ENCODE assay signal across 8 cellular contexts in the genomic region with DNA sequence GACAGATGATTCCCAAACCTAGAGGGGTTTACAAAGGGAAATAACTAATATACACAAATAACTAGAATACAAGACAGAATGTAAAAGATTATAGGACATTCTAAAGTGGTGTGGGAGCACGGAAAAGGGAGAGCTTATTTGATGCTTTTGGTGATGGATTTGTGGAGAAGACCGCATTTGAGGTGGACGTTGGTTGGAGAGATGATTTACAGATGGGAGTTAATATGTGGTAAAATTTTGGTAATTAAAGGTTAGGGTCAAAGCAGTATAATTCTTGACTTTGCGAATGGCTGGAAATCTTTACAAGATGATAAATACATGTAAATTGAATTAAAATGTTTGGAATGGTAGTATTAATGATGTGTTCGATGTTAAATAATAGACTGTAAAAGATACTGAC. TPM values are rescaled to one million over a fixed set of nuclear protein-coding genes. Genes with fewer than 3 reads are reported as not detected.
DNase-seq lines count a peak whose midpoint lies in the region; ATAC-seq and TF ChIP-seq lines count a peak whose summit lies in the region.

No MANE protein-coding gene starts in this region.

- TF ChIP-seq CTCF in GM12864 (IDR thresholded peaks at IDR 0.05; ENCODE audit: low read depth, low read length, missing control alignments) (no peak), OCI-LY1 (IDR thresholded peaks at IDR 0.05; ENCODE audit: low read length) (no peak), endodermal cell (conservative IDR thresholded peaks at IDR 0.05) (no peak)

- H3F3A ChIP-seq in OCI-LY1 (ENCODE audit: insufficient read depth, low read length): peaks cover 10% of the 10 kb centered on the region

- 55 to 56% methylated on average over 5 of the region's 5 CpGs for WGBS in endodermal cell (ENCODE audit: insufficient coverage in 1 of 2, insufficient read length in 1 of 2), 2 experiments

- H3K27me3 ChIP-seq in OCI-LY1 (ENCODE audit: insufficient read depth, low read length) (no peaks in the 10 kb centered on the region), endodermal cell (ENCODE audit: control insufficient read depth, insufficient read depth, low read length, poor library complexity, severe bottlenecking) (no peaks in the 10 kb centered on the region), neuron (ENCODE audit: insufficient read depth, low read length) (no peaks in the 10 kb centered on the region)

- no peaks in the 10 kb centered on the region for H3K9me2 ChIP-seq in OCI-LY1 (ENCODE audit: low read depth, low read length)

- H3K27ac Mint-ChIP-seq in endodermal cell: no peak overlapping the region

- no peak for ATAC-seq in HG02884 (IDR thresholded peaks at IDR 0.05; ENCODE audit: unreplicated experiment)

- H3K9me3 ChIP-seq in OCI-LY1 (ENCODE audit: low read length) (no peaks in the 10 kb centered on the region), endodermal cell (ENCODE audit: control insufficient read depth, low read length) (no peaks in the 10 kb centered on the region), neuron (ENCODE audit: low read length) (no peaks in the 10 kb centered on the region)

- peak overlapping the region; percentile 92 for H3K27ac ChIP-seq in OCI-LY1 (ENCODE audit: low read depth, low read length, poor library complexity, severe bottlenecking)
- H3K27ac ChIP-seq in endodermal cell (ENCODE audit: low read depth, low read length): no peak overlapping the region

- peak overlapping the region; percentile 87 for H3K4me3 Mint-ChIP-seq in endodermal cell

- H3K9ac ChIP-seq in OCI-LY1 (ENCODE audit: low read length) (peak overlapping the region; percentile 80), endodermal cell (ENCODE audit: extremely low read depth, low read length, poor library complexity, severe bottlenecking) (peak overlapping the region; percentile 97)

- no peaks in the 10 kb centered on the region for H3K9me3 Mint-ChIP-seq in endodermal cell

- H4K20me1 ChIP-seq in OCI-LY1 (ENCODE audit: insufficient read depth, low read length): no peaks in the 10 kb centered on the region

- H3K79me2 ChIP-seq in OCI-LY1 (ENCODE audit: insufficient read depth, low read length): peaks cover 57% of the 10 kb centered on the region

- no peaks in the 10 kb centered on the region for H3K27me3 Mint-ChIP-seq in endodermal cell (ENCODE audit: insufficient read depth)

- H2AFZ ChIP-seq in OCI-LY1 (ENCODE audit: low read length) (no peak overlapping the region), neuron (ENCODE audit: low read depth, low read length) (peak overlapping the region; percentile 82)

- H3K36me3 ChIP-seq in OCI-LY1 (ENCODE audit: insufficient read depth, low read length) (peaks cover 5% of the 10 kb centered on the region; the same call in 1 of the 2 replicates), endodermal cell (ENCODE audit: control insufficient read depth, insufficient read depth, low read length) (no peaks in the 10 kb centered on the region), neuron (ENCODE audit: insufficient read depth, low read length) (no peaks in the 10 kb centered on the region)

- H3K4me1 ChIP-seq in OCI-LY1 (ENCODE audit: insufficient read depth, low read length, severe bottlenecking) (peaks cover 43% of the 10 kb centered on the region), endodermal cell (ENCODE audit: control insufficient read depth, insufficient read depth, low read length) (peaks cover 2% of the 10 kb centered on the region), neuron (ENCODE audit: insufficient read depth, low read length) (no peaks in the 10 kb centered on the region)

- DNase-seq in GM12864 (ENCODE audit: low read depth): no peak
- DNase-seq in endodermal cell: no peak
- DNase-seq in NCI-H446 treated with DMSO at 0.1 percent for 48 hours (lab: John Stamatoyannopoulos, UW): no peak
- no peak for DNase-seq in amygdala (lab: John Stamatoyannopoulos, UW)
- DNase-seq in stimulated activated CD4-positive, alpha-beta T cell treated with anti-CD3 and anti-CD28 coated beads, Interleukin-12 subunit alpha, Interleukin-12 subunit beta, amount 100 ng/mL, for 4 hours: no peak

- peaks cover 15% of the 10 kb centered on the region for H3K4me1 Mint-ChIP-seq in endodermal cell

- H3K4me3 ChIP-seq in GM12864 (ENCODE audit: low read depth, low read length) (peak overlapping the region; percentile 75), OCI-LY1 (ENCODE audit: low read depth, low read length, poor library complexity, severe bottlenecking) (peak overlapping the region; percentile 80), endodermal cell (ENCODE audit: low read length) (peak overlapping the region; percentile 97), neuron (ENCODE audit: low read length) (peak overlapping the region; percentile 80)

- peak overlapping the region; percentile 99 for H3K4me2 ChIP-seq in OCI-LY1 (ENCODE audit: low read length)

- H3K36me3 Mint-ChIP-seq in endodermal cell (ENCODE audit: low read depth): no peaks in the 10 kb centered on the region

RNA-seq across cellular contexts. Expression of a gene that starts 1.2 kb away (rescaled TPM):
- total RNA-seq in endodermal cell: 10 to 100 TPM; 17.6 to 32.6 TPM
- polyA plus RNA-seq in endodermal cell (2013, experiment 1 of 2): 35.7 TPM
- 40.8 TPM for polyA plus RNA-seq in endodermal cell (2013, experiment 2 of 2)

RNA-seq across cellular contexts. Expression of a gene that starts 26.1 kb away (rescaled TPM):
- 10 to 100 TPM; 16.5 to 20.5 TPM for total RNA-seq in endodermal cell
- 10.2 TPM for polyA plus RNA-seq in endodermal cell (2013, experiment 1 of 2)
- polyA plus RNA-seq in endodermal cell (2013, experiment 2 of 2): 8.3 TPM

RNA-seq across cellular contexts. Expression of a gene that starts 30.4 kb away (rescaled TPM):
- 10 to 100 TPM; 14.9 to 16.8 TPM for total RNA-seq in endodermal cell
- polyA plus RNA-seq in endodermal cell (2013, experiment 1 of 2): 20.6 TPM
- 21.0 TPM for polyA plus RNA-seq in endodermal cell (2013, experiment 2 of 2)
